ENCODE assay signal across 8 cellular contexts in genomic region chr20:34362502-34363061, GRCh38. TPM values are rescaled to one million over a fixed set of nuclear protein-coding genes. Genes with fewer than 3 reads are reported as not detected.
DNase-seq lines count a peak whose midpoint lies in the region; ATAC-seq and TF ChIP-seq lines count a peak whose summit lies in the region.

No MANE protein-coding gene starts in this region.

- H3K27me3 ChIP-seq in BLaER1 treated with 17β-estradiol and CSF1 and Interleukin-3, amounts not matched to agents 10 nM and 100 nM: no peaks in the 10 kb centered on the region
- no peaks in the 10 kb centered on the region for H3K27me3 ChIP-seq in brain microvascular endothelial cell (replicated peaks)
- no peaks in the 10 kb centered on the region for H3K27me3 ChIP-seq in naive thymus-derived CD4-positive, alpha-beta T cell (ENCODE audit: control insufficient read depth in 2 of 2, insufficient read depth in 2 of 2, low read length in 2 of 2)

- peaks cover 3 to 13% (median 4%) of the 10 kb centered on the region in 5 donors for H3K36me3 Mint-ChIP-seq in naive thymus-derived CD4-positive, alpha-beta T cell

- TF ChIP-seq CTCF in brain microvascular endothelial cell (IDR thresholded peaks at IDR 0.05; ENCODE audit: low read depth, low read length, missing control alignments): no peak

- peak overlapping the region; percentile 91 to 99 (median 97) for H3K9ac ChIP-seq in BLaER1 treated with 17β-estradiol and CSF1 and Interleukin-3, amounts not matched to agents 10 nM and 100 nM

- CTCF ChIA-PET in naive thymus-derived CD4-positive, alpha-beta T cell (lab: Charles Lee): interaction anchor here (0.6 to 2.1 kb wide), 6 partner anchors 50 to 1410 kb away, joined by 3 to 6 read pairs (median 4); no protein-coding TSS in a partner anchor

- peaks cover 11 to 29% (median 14%) of the 10 kb centered on the region in 11 experiments; a peak in 18 of 22 replicates for H3K36me3 ChIP-seq in BLaER1 treated with 17β-estradiol and CSF1 and Interleukin-3, amounts not matched to agents 10 nM and 100 nM
- H3K36me3 ChIP-seq in brain microvascular endothelial cell (replicated peaks): no peaks in the 10 kb centered on the region
- peaks cover 0 to 3% (median 0%) of the 10 kb centered on the region in 3 experiments for H3K36me3 ChIP-seq in naive thymus-derived CD4-positive, alpha-beta T cell (ENCODE audit: control insufficient read depth in 2 of 3, insufficient read depth in 3 of 3, low read length in 3 of 3)

- H3K27ac ChIP-seq in BLaER1 treated with 17β-estradiol and CSF1 and Interleukin-3, amounts not matched to agents 10 nM and 100 nM: peak overlapping the region in 4 of 11 experiments; percentile 91 to 98 (median 97); a peak in 3 of 22 replicates
- no peak overlapping the region for H3K27ac ChIP-seq in brain microvascular endothelial cell
- H3K27ac ChIP-seq in naive thymus-derived CD4-positive, alpha-beta T cell (ENCODE audit: low read depth, low read length): peak overlapping the region; percentile 98

- no peaks in the 10 kb centered on the region for H3K9me3 ChIP-seq in BLaER1 treated with 17β-estradiol and CSF1 and Interleukin-3, amounts not matched to agents 10 nM and 100 nM (replicated peaks in 1 of 11)
- no peaks in the 10 kb centered on the region for H3K9me3 ChIP-seq in naive thymus-derived CD4-positive, alpha-beta T cell (ENCODE audit: control insufficient read depth in 2 of 3, low read length in 3 of 3)

- peak overlapping the region; percentile 96 to 100 (median 98) for H3K4me3 Mint-ChIP-seq in naive thymus-derived CD4-positive, alpha-beta T cell

- H4K20me1 ChIP-seq in BLaER1 treated with 17β-estradiol and CSF1 and Interleukin-3, amounts not matched to agents 10 nM and 100 nM: peaks cover 24 to 41% (median 36%) of the 10 kb centered on the region in 11 experiments

- peak overlapping the region; percentile 86 to 99 (median 92) for H3K4me3 ChIP-seq in BLaER1 treated with 17β-estradiol and CSF1 and Interleukin-3, amounts not matched to agents 10 nM and 100 nM
- peak overlapping the region; percentile 90 for H3K4me3 ChIP-seq in brain microvascular endothelial cell (ENCODE audit: low read depth, low read length)
- peak overlapping the region; percentile 93 for H3K4me3 ChIP-seq in naive thymus-derived CD4-positive, alpha-beta T cell (ENCODE audit: low read length)

- H3K27ac Mint-ChIP-seq in naive thymus-derived CD4-positive, alpha-beta T cell: peak overlapping the region; percentile 91 to 100 (median 98)

- no peak for DNase-seq in brain microvascular endothelial cell
- no peak for DNase-seq in naive thymus-derived CD4-positive, alpha-beta T cell
- no peak for DNase-seq in NCI-H187 (lab: John Stamatoyannopoulos, UW)
- DNase-seq in NCI-H2029 (lab: John Stamatoyannopoulos, UW): no peak

- peak overlapping the region; percentile 59 to 94 (median 77) for H3K4me2 ChIP-seq in BLaER1 treated with 17β-estradiol and CSF1 and Interleukin-3, amounts not matched to agents 10 nM and 100 nM

- intact Hi-C loops in naive thymus-derived CD4-positive, alpha-beta T cell (cut with micrococcal nuclease): loop anchor here (1.0 to 5.0 kb wide), 15 partner anchors 42 to 915 kb away; partner anchors contain the start of genes AHCY (in 2 of the 2), CHMP4B (in 2 of the 2), DYNLRB1 (in 1 of the 2) and MMP24OS (in 1 of the 2)

- peaks cover 0 to 3% (median 0%) of the 10 kb centered on the region in 5 donors for H3K27me3 Mint-ChIP-seq in naive thymus-derived CD4-positive, alpha-beta T cell

- ATAC-seq in HG03432 (IDR thresholded peaks at IDR 0.05; ENCODE audit: unreplicated experiment) (peak; percentile 10), HG03571 (IDR thresholded peaks at IDR 0.05; ENCODE audit: unreplicated experiment) (no peak), HG02840 (IDR thresholded peaks at IDR 0.05; ENCODE audit: low FRiP score, unreplicated experiment) (no peak)
- ATAC-seq in naive thymus-derived CD4-positive, alpha-beta T cell: peak; percentile 5

- peaks cover 23 to 45% (median 41%) of the 10 kb centered on the region in 7 donors for H3K4me1 Mint-ChIP-seq in naive thymus-derived CD4-positive, alpha-beta T cell

- no peaks in the 10 kb centered on the region for H3K9me3 Mint-ChIP-seq in naive thymus-derived CD4-positive, alpha-beta T cell

- in situ Hi-C loops in brain microvascular endothelial cell (cut with HindIII; ENCODE audit: low pct_ligation_motif_present, low sequenced_read_pairs): no loop called here

- peaks cover 35 to 45% (median 40%) of the 10 kb centered on the region in 10 experiments for H3K4me1 ChIP-seq in BLaER1 treated with 17β-estradiol and CSF1 and Interleukin-3, amounts not matched to agents 10 nM and 100 nM
- H3K4me1 ChIP-seq in naive thymus-derived CD4-positive, alpha-beta T cell (ENCODE audit: control insufficient read depth in 2 of 2, insufficient read depth in 2 of 2, low read length in 2 of 2): peaks cover 25 to 37% of the 10 kb centered on the region in 2 donors

- POLR2A ChIA-PET in naive thymus-derived CD4-positive, alpha-beta T cell (lab: Charles Lee): interaction anchor here (0.6 to 2.5 kb wide), 7 partner anchors 9 to 922 kb away, joined by 3 to 8 read pairs (median 3); partner anchors contain the start of genes DYNLRB1 and EIF2S2

RNA-seq across cellular contexts. Expression of gene ITCH, which starts 0.5 kb away (rescaled TPM):
- total RNA-seq in naive thymus-derived CD4-positive, alpha-beta T cell: 10 to 100 TPM; 50.8 to 70.4 (median 60.5) TPM
- polyA plus RNA-seq in naive thymus-derived CD4-positive, alpha-beta T cell: 10 to 100 TPM; 14.6 to 21.6 TPM

RNA-seq across cellular contexts. Expression of gene AHCY, which starts 59.4 kb away (rescaled TPM):
- 10 to 100 TPM; 19.1 to 62.9 (median 23.7) TPM for total RNA-seq in naive thymus-derived CD4-positive, alpha-beta T cell
- 10 to 100 TPM; 27.3 to 29.9 TPM for polyA plus RNA-seq in naive thymus-derived CD4-positive, alpha-beta T cell

Comparison
In these comparisons a context has a peak if more than half of its experiments do, and no peak if none do; other contexts are left out.
1. ATAC-seq: peak in HG03432 (single experiment) and naive thymus-derived CD4-positive, alpha-beta T cell (single experiment); none in HG03571 (single experiment) and HG02840 (single experiment).
2. Peak in every context shown above with its lines, with median percentiles within 50 percentile points of each other: H3K4me3 ChIP-seq.